In the genomic region with DNA sequence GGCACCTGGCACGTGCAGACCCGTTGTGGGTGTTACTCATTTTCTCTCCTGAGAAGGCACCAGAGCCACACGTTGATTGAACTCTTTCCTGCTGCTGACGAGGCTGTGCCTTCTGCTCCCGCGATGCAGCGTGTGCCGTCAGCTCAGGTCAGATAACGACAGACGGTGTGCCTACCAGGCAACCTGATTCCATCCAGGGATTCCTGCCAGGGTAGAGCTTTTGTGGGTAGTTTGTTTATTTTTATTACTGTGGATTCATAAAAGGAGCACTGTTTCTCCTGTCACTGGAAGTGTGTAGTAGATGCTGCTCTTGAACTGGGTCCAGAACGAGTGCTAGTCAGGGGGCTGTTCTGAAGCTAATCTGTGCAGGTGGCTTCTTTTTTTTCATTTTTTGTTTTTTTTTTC, we compare ENCODE assay signal across 17 cellular contexts. TPM values are rescaled to one million over a fixed set of nuclear protein-coding genes. Genes with fewer than 3 reads are reported as not detected.
DNase-seq lines count a peak whose midpoint lies in the region; ATAC-seq lines count a peak whose summit lies in the region.
"Had no signal": no experiment of that assay in that cellular context is flagged by ENCODE, and none has a peak within 500 bp of the region (broad histone marks: within the 10 kb centered on the region; RNA-seq: fewer than 3 reads in every experiment).

No MANE protein-coding gene starts in this region.

- H3K9me3 ChIP-seq in T-helper 17 cell (ENCODE audit: control insufficient read depth, low read length, poor library complexity, severe bottlenecking) = no peaks in the 10 kb centered on the region
- H3K9me3 ChIP-seq: adrenal gland, transverse colon had no signal

- no peaks in the 10 kb centered on the region for H3K9me3 Mint-ChIP-seq in activated T-cell treated with anti-CD3 and anti-CD28 coated beads, Interleukin-2, amount 50 U/mL, for 24 hours
- no peaks in the 10 kb centered on the region for H3K9me3 Mint-ChIP-seq in activated T-cell treated with anti-CD3 and anti-CD28 coated beads, Interleukin-2, amount 50 U/mL, for 4 hours

- DNase-seq in activated T-cell treated with anti-CD3 and anti-CD28 coated beads, Interleukin-2, amount 50 U/mL, for 24 hours = no peak
- DNase-seq in activated T-cell treated with anti-CD3 and anti-CD28 coated beads, Interleukin-2, amount 50 U/mL, for 4 hours = no peak
- peak; percentile 37 for DNase-seq in NCI-H1105 treated with DMSO at 0.1 percent for 48 hours (lab: John Stamatoyannopoulos, UW)
- no peak for DNase-seq in T-helper 17 cell
- no peak for DNase-seq in stimulated activated naive CD8-positive, alpha-beta T cell treated with anti-CD3 and anti-CD28 coated beads, Interleukin-15, Interleukin-2, amounts not matched to agents 100 U/mL and 50 U/mL, for 24 hours
- no peak for DNase-seq in effector CD4-positive, alpha-beta T cell
- DNase-seq in HK-2 (ENCODE audit: unreplicated experiment) = no peak
- DNase-seq: ACHN; effector CD8-positive, alpha-beta T cell; Karpas-422; midbrain; NCI-H524; Right ventricle myocardium superior; stimulated activated CD4-positive, alpha-beta T cell treated with anti-CD3 and anti-CD28 coated beads, Interleukin-15, amount 100 ng/mL, for 24 hours; transverse colon had no signal

- H3K27ac Mint-ChIP-seq in activated T-cell treated with anti-CD3 and anti-CD28 coated beads, Interleukin-2, amount 50 U/mL, for 24 hours = peak overlapping the region; percentile 57
- H3K27ac Mint-ChIP-seq in T-helper 17 cell = peak overlapping the region; percentile 32

- H3K36me3 Mint-ChIP-seq in activated T-cell treated with anti-CD3 and anti-CD28 coated beads, Interleukin-2, amount 50 U/mL, for 24 hours (ENCODE audit: low read depth) = peaks cover 88% of the 10 kb centered on the region
- H3K36me3 Mint-ChIP-seq in activated T-cell treated with anti-CD3 and anti-CD28 coated beads, Interleukin-2, amount 50 U/mL, for 4 hours (ENCODE audit: insufficient read depth) = peaks cover 31% of the 10 kb centered on the region
- H3K36me3 Mint-ChIP-seq in T-helper 17 cell (ENCODE audit: low read depth) = peaks cover 4% of the 10 kb centered on the region

- no peak for ATAC-seq in activated T-cell treated with anti-CD3 and anti-CD28 coated beads, Interleukin-2, amount 50 U/mL, for 4 hours
- ATAC-seq in T-helper 17 cell = peak; percentile 52
- ATAC-seq in stimulated activated naive CD8-positive, alpha-beta T cell treated with anti-CD3 and anti-CD28 coated beads, Interleukin-15, Interleukin-2, amounts not matched to agents 100 U/mL and 50 U/mL, for 24 hours = peak; percentile 49
- no peak for ATAC-seq in HG02798 (IDR thresholded peaks at IDR 0.05; ENCODE audit: poor library complexity, unreplicated experiment)

- no peak overlapping the region for H3K4me3 Mint-ChIP-seq in activated T-cell treated with anti-CD3 and anti-CD28 coated beads, Interleukin-2, amount 50 U/mL, for 24 hours
- H3K4me3 Mint-ChIP-seq in activated T-cell treated with anti-CD3 and anti-CD28 coated beads, Interleukin-2, amount 50 U/mL, for 4 hours = no peak overlapping the region
- no peak overlapping the region for H3K4me3 Mint-ChIP-seq in T-helper 17 cell

- no peaks in the 10 kb centered on the region for H3K27me3 Mint-ChIP-seq in activated T-cell treated with anti-CD3 and anti-CD28 coated beads, Interleukin-2, amount 50 U/mL, for 24 hours
- H3K27me3 Mint-ChIP-seq in activated T-cell treated with anti-CD3 and anti-CD28 coated beads, Interleukin-2, amount 50 U/mL, for 4 hours (ENCODE audit: low read depth) = no peaks in the 10 kb centered on the region
- H3K27me3 Mint-ChIP-seq in T-helper 17 cell = no peaks in the 10 kb centered on the region

- peaks cover 6% of the 10 kb centered on the region for H3K4me1 Mint-ChIP-seq in activated T-cell treated with anti-CD3 and anti-CD28 coated beads, Interleukin-2, amount 50 U/mL, for 24 hours (ENCODE audit: low read depth)
- H3K4me1 Mint-ChIP-seq in activated T-cell treated with anti-CD3 and anti-CD28 coated beads, Interleukin-2, amount 50 U/mL, for 4 hours (ENCODE audit: low read depth) = peaks cover 22% of the 10 kb centered on the region
- H3K4me1 Mint-ChIP-seq in T-helper 17 cell = peaks cover 21% of the 10 kb centered on the region

RNA-seq across cellular contexts. Expression of a gene that starts 20.7 kb away (rescaled TPM):
- 100 to 1,000 TPM in 1 of 3 donors, 10 to 100 TPM in 2; 95.9 to 101 (median 98.7) TPM for total RNA-seq in activated T-cell treated with anti-CD3 and anti-CD28 coated beads, Interleukin-2, amount 50 U/mL, for 4 hours
- 10 to 100 TPM; 63.8 to 64.9 TPM for total RNA-seq in T-helper 17 cell

RNA-seq across cellular contexts. Expression of a gene that starts 22.2 kb away (rescaled TPM):
- total RNA-seq in activated T-cell treated with anti-CD3 and anti-CD28 coated beads, Interleukin-2, amount 50 U/mL, for 4 hours = 10 to 100 TPM; 14.6 to 17.4 (median 16.8) TPM
- total RNA-seq in T-helper 17 cell = 10 to 100 TPM; 17.2 to 20.2 TPM

RNA-seq across cellular contexts. Expression of a gene that starts 31.9 kb away (rescaled TPM):
- total RNA-seq in activated T-cell treated with anti-CD3 and anti-CD28 coated beads, Interleukin-2, amount 50 U/mL, for 4 hours = 10 to 100 TPM; 19.8 to 21.0 (median 20.2) TPM
- total RNA-seq in T-helper 17 cell = 10 to 100 TPM; 17.9 to 18.8 TPM

RNA-seq across cellular contexts. Expression of a gene that starts 34.4 kb away (rescaled TPM):
- total RNA-seq in activated T-cell treated with anti-CD3 and anti-CD28 coated beads, Interleukin-2, amount 50 U/mL, for 4 hours = 1 to 10 TPM; 2.6 to 3.9 (median 3.2) TPM
- total RNA-seq in T-helper 17 cell = 10 to 100 TPM in 1 of 2 donors, 1 to 10 TPM in 1; 7.8 to 10.4 TPM

RNA-seq across cellular contexts. Expression of a gene that starts 45.4 kb away (rescaled TPM):
- total RNA-seq in activated T-cell treated with anti-CD3 and anti-CD28 coated beads, Interleukin-2, amount 50 U/mL, for 4 hours = 10 to 100 TPM; 48.8 to 59.4 (median 56.6) TPM
- total RNA-seq in T-helper 17 cell = 10 to 100 TPM; 41.6 to 42.5 TPM

Comparison
In these comparisons a context has a peak if more than half of its experiments do, and no peak if none do; other contexts are left out.
1. ATAC-seq: peak in T-helper 17 cell (single experiment) and stimulated activated naive CD8-positive, alpha-beta T cell treated with anti-CD3 and anti-CD28 coated beads, Interleukin-15, Interleukin-2, amounts not matched to agents 100 U/mL and 50 U/mL, for 24 hours (single experiment); none in activated T-cell treated with anti-CD3 and anti-CD28 coated beads, Interleukin-2, amount 50 U/mL, for 4 hours (0 of 2) and HG02798 (single experiment).